In genomic region chr19:50024719-50025021, GRCh38 we compare ENCODE assay signal across 8 cellular contexts. TPM values are rescaled to one million over a fixed set of nuclear protein-coding genes. Genes with fewer than 3 reads are reported as not detected.
DNase-seq lines count a peak whose midpoint lies in the region; ATAC-seq, FAIRE-seq and TF ChIP-seq lines count a peak whose summit lies in the region.

No MANE protein-coding gene starts in this region.

- H3K27me3 ChIP-seq in GM12878 (replicated peaks in 1 of 2; ENCODE audit: control insufficient read depth in 2 of 2, insufficient read depth in 2 of 2, low read length in 1 of 2) (no peaks in the 10 kb centered on the region), mononuclear cell (ENCODE audit: insufficient read depth, low read length) (no peaks in the 10 kb centered on the region)

- peak overlapping the region; percentile 68 for H3K4me2 ChIP-seq in GM12878 (ENCODE audit: control insufficient read depth, insufficient read depth)

- POLR2A ChIA-PET in GM12878 (lab: Charles Lee): no interaction called here

- no peaks in the 10 kb centered on the region for H4K20me1 ChIP-seq in GM12878 (ENCODE audit: control insufficient read depth, insufficient read depth)

- WGBS in GM12878 (ENCODE audit: insufficient coverage, insufficient replicate concordance, low lambda C conversion rate, missing lambda C conversion rate): 1% methylated on average over 10 of the region's 10 CpGs

- no peaks in the 10 kb centered on the region for H3K9me3 ChIP-seq in GM12878 (replicated peaks; ENCODE audit: control insufficient read depth, insufficient read depth, low read length)
- H3K9me3 ChIP-seq in mononuclear cell (ENCODE audit: low read depth, low read length): no peaks in the 10 kb centered on the region

- peak overlapping the region; percentile 80 for H2AFZ ChIP-seq in GM12878 (ENCODE audit: control insufficient read depth, low read depth, low read length)

- ATAC-seq in HG03025 (IDR thresholded peaks at IDR 0.05; ENCODE audit: low FRiP score, unreplicated experiment) (peak; percentile 0), GM12878 (peak; percentile 5; the same call in 2 of the 3 replicates), HG02588 (IDR thresholded peaks at IDR 0.05; ENCODE audit: unreplicated experiment) (no peak), GM21515 (IDR thresholded peaks at IDR 0.05; ENCODE audit: unreplicated experiment) (no peak)

- DNase-seq in AG09309 (ENCODE audit: low read depth): no peak
- no peak for DNase-seq in GM12878 (ENCODE audit: low read depth, low spot score)
- no peak for DNase-seq in NCI-H1092 (lab: John Stamatoyannopoulos, UW)
- no peak for DNase-seq in NCI-H82 treated with DMSO at 0.1 percent for 48 hours (lab: John Stamatoyannopoulos, UW; ENCODE audit: unreplicated experiment)

- H3K36me3 ChIP-seq in GM12878 (ENCODE audit: control insufficient read depth in 2 of 2, insufficient read depth in 2 of 2, low read length in 1 of 2): peaks cover 1 to 3% of the 10 kb centered on the region in 2 experiments; a peak in 3 of 4 replicates

- SMC1A ChIA-PET in GM12878 (lab: Charles Lee; ENCODE audit: uncharacterized antibody, unreplicated experiment): interaction anchor here (1.5 kb wide), 1 partner anchor 21 kb away, joined by 3 read pairs; no protein-coding TSS in a partner anchor

- no peak for TF ChIP-seq CTCF in AG09309 (IDR thresholded peaks at IDR 0.05; ENCODE audit: control insufficient read depth, insufficient read depth, low read depth, low read length, missing control alignments)
- no peak for TF ChIP-seq CTCF in GM12878 (IDR thresholded peaks at IDR 0.05 in 2 of 3, conservative IDR thresholded peaks at IDR 0.05 in 1 of 3; ENCODE audit: control insufficient read depth in 2 of 3, extremely low read depth in 1 of 3, insufficient read depth in 1 of 3, low read depth in 3 of 3, low read length in 3 of 3)

- TF ChIP-seq EP300 in GM12878 (IDR thresholded peaks at IDR 0.05; ENCODE audit: borderline replicate concordance in 1 of 2, control insufficient read depth in 1 of 2, low read depth in 2 of 2, low read length in 2 of 2): no peak

- no peak for FAIRE-seq in GM12878 (lab: Jason Lieb, UNC)

- no peak for TF ChIP-seq RAD21 in GM12878 (IDR thresholded peaks at IDR 0.05; ENCODE audit: insufficient read depth, low read depth, low read length)

- H3K4me1 ChIP-seq in GM12878 (ENCODE audit: control insufficient read depth, insufficient read depth, low read length): peaks cover 16% of the 10 kb centered on the region
- H3K4me1 ChIP-seq in mononuclear cell (ENCODE audit: insufficient read depth, low read length): peaks cover 31% of the 10 kb centered on the region

- intact Hi-C loops in GM12878 (cut with micrococcal nuclease; ENCODE audit: unreplicated experiment): no loop called here

- H3K79me2 ChIP-seq in GM12878 (ENCODE audit: control insufficient read depth, insufficient read depth, low read length): peaks cover 34% of the 10 kb centered on the region

- no peak for TF ChIP-seq POLR2A in GM12878 (IDR thresholded peaks at IDR 0.05; ENCODE audit: low read depth, low read length)

- H3K9ac ChIP-seq in GM12878 (ENCODE audit: control insufficient read depth, insufficient read depth, low read length): peak overlapping the region; percentile 83

- RAD21 ChIA-PET in GM12878 (lab: Charles Lee; ENCODE audit: unreplicated experiment): no interaction called here

- in situ Hi-C loops in GM12878 (cut with MboI): loop anchor here (10.0 kb wide), 1 partner anchor 1080 kb away; the partner anchor contains the start of gene CTU1

- H3K4me3 ChIP-seq in AG09309 (ENCODE audit: control insufficient read depth, low read depth, low read length) (peak overlapping the region; percentile 96), GM12878 (peak overlapping the region; percentile 79), mononuclear cell (ENCODE audit: low read length) (peak overlapping the region; percentile 95)

- CTCF ChIA-PET in GM12878 (lab: Yijun Ruan, JAX): no interaction called here

- BruUV-seq in GM12878 (replicated peaks; lab: Mats Ljungman, UMichigan): TSS peak; percentile 88

- peak overlapping the region; percentile 77 for H3K27ac ChIP-seq in GM12878 (ENCODE audit: control insufficient read depth, insufficient read depth)

TF ChIP-seq in GM12878, 131 proteins besides CTCF, POLR2A, EP300 and RAD21:
- TF ChIP-seq MLLT1 (IDR thresholded peaks at IDR 0.05): no peak
- TF ChIP-seq ETV6 (conservative IDR thresholded peaks at IDR 0.05 in 1 of 2, IDR thresholded peaks at IDR 0.05 in 1 of 2; ENCODE audit: borderline replicate concordance in 1 of 2, low read depth in 1 of 2): no peak
- no peak for TF ChIP-seq NFIC (IDR thresholded peaks at IDR 0.05; ENCODE audit: low read depth, low read length)
- TF ChIP-seq NR2F1 (conservative IDR thresholded peaks at IDR 0.05): no peak
- no peak for TF ChIP-seq HDGF (IDR thresholded peaks at IDR 0.05)
- TF ChIP-seq MYB (IDR thresholded peaks at IDR 0.05; ENCODE audit: borderline replicate concordance, low read depth, low read length): no peak
- no peak for TF ChIP-seq MTA3 (IDR thresholded peaks at IDR 0.05; ENCODE audit: borderline replicate concordance, low read length)
- TF ChIP-seq BMI1 (IDR thresholded peaks at IDR 0.05; ENCODE audit: borderline replicate concordance): peak; percentile 21; the same call in 1 of the 2 replicates
- no peak for TF ChIP-seq JUND (IDR thresholded peaks at IDR 0.05; ENCODE audit: low read depth, low read length)

RNA-seq across cellular contexts. Expression of gene VRK3, which starts 0.5 kb away (rescaled TPM):
- total RNA-seq in GM12878 (2013; cell fraction: nucleolus; rRNA removed): 93.7 and 94.5 TPM in 2 replicates
- 35.0 and 36.2 TPM in 2 replicates for total RNA-seq in GM12878 (2014; rRNA removed)
- 34.2 and 35.7 TPM in 2 replicates for total RNA-seq in GM12878 (2014; rRNA removed; fragmentation: Illumina TruSeq; extraction: Trizol)
- 36.0 and 43.1 TPM in 2 replicates for total RNA-seq in GM12878 (2021)
- 24.2 TPM for polyA plus RNA-seq in GM12878 (2011; ENCODE audit: low read depth)
- polyA plus RNA-seq in GM12878 (2011; rRNA removed): 34.1 and 50.7 TPM in 2 replicates
- 37.8 and 48.1 TPM in 2 replicates for polyA plus RNA-seq in GM12878 (2011; cell fraction: cytosol; rRNA removed)
- 45.8 and 46.6 TPM in 2 replicates for polyA plus RNA-seq in GM12878 (2011; cell fraction: nucleus; rRNA removed)
- 33.4 and 36.9 TPM in 2 replicates for polyA plus RNA-seq in GM12878 (2012)
- polyA plus RNA-seq in GM12878 (2014; fragmentation: Illumina TruSeq; extraction: Trizol): 61.5 and 61.9 TPM in 2 replicates
- polyA plus RNA-seq in GM12878 (2014; fragmentation: Nextera tagmentation; extraction: Ambion mirVana): 10 to 100 TPM; 22.5 to 29.6 TPM
- polyA plus RNA-seq in GM12878 (2014; rRNA removed): 17.3 and 23.1 TPM in 2 replicates
- polyA plus RNA-seq in GM12878 (2016; fragmentation: Nextera tagmentation; extraction: Ambion mirVana): 10 to 100 TPM; 48.2 to 50.7 TPM
- 30.3 and 34.6 TPM in 2 replicates for polyA minus RNA-seq in GM12878 (2011; rRNA and poly(A)+ RNA removed)
- polyA minus RNA-seq in GM12878 (2011; cell fraction: cytosol; rRNA and poly(A)+ RNA removed): 8.0 and 14.2 TPM in 2 replicates
- polyA minus RNA-seq in GM12878 (2011; cell fraction: nucleus; rRNA and poly(A)+ RNA removed): 20.6 and 35.2 TPM in 2 replicates
- total RNA-seq in mononuclear cell: 23.7 TPM

RNA-seq across cellular contexts. Expression of gene ZNF473, which starts 1.1 kb away (rescaled TPM):
- 34.2 and 36.5 TPM in 2 replicates for total RNA-seq in GM12878 (2013; cell fraction: nucleolus; rRNA removed)
- total RNA-seq in GM12878 (2014; rRNA removed) (6.8 TPM in 2 replicates), GM12878 (2014; rRNA removed; fragmentation: Illumina TruSeq; extraction: Trizol) (7.1 and 8.7 TPM in 2 replicates), GM12878 (2021) (10.0 and 10.2 TPM in 2 replicates), mononuclear cell (2.0 TPM)
- polyA plus RNA-seq in GM12878 (2011; ENCODE audit: low read depth): 4.4 TPM
- polyA plus RNA-seq in GM12878 (2011; rRNA removed) (13.4 and 14.9 TPM in 2 replicates), GM12878 (2014; fragmentation: Illumina TruSeq; extraction: Trizol) (7.4 and 9.1 TPM in 2 replicates), GM12878 (2014; fragmentation: Nextera tagmentation; extraction: Ambion mirVana) (1 to 10 TPM; 2.3 to 2.8 TPM), GM12878 (2014; rRNA removed) (5.3 and 5.7 TPM in 2 replicates), GM12878 (2016; fragmentation: Nextera tagmentation; extraction: Ambion mirVana) (1 to 10 TPM; 5.7 TPM)
- 8.5 and 10.3 TPM in 2 replicates for polyA plus RNA-seq in GM12878 (2011; cell fraction: cytosol; rRNA removed)
- 26.2 and 27.2 TPM in 2 replicates for polyA plus RNA-seq in GM12878 (2011; cell fraction: nucleus; rRNA removed)
- 4.4 and 6.4 TPM in 2 replicates for polyA plus RNA-seq in GM12878 (2012)
- 19.8 and 19.9 TPM in 2 replicates for polyA minus RNA-seq in GM12878 (2011; rRNA and poly(A)+ RNA removed)
- 3.5 and 7.9 TPM in 2 replicates for polyA minus RNA-seq in GM12878 (2011; cell fraction: cytosol; rRNA and poly(A)+ RNA removed)
- polyA minus RNA-seq in GM12878 (2011; cell fraction: nucleus; rRNA and poly(A)+ RNA removed): 9.4 and 16.3 TPM in 2 replicates

Comparison
In these comparisons a context has a peak if more than half of its experiments do, and no peak if none do; other contexts are left out.
1. ATAC-seq: peak in HG03025 (single experiment) and GM12878 (single experiment); none in HG02588 (single experiment) and GM21515 (single experiment).
2. Peak in every context shown above with its lines, with median percentiles within 50 percentile points of each other: H3K4me3 ChIP-seq.